In the genomic region with DNA sequence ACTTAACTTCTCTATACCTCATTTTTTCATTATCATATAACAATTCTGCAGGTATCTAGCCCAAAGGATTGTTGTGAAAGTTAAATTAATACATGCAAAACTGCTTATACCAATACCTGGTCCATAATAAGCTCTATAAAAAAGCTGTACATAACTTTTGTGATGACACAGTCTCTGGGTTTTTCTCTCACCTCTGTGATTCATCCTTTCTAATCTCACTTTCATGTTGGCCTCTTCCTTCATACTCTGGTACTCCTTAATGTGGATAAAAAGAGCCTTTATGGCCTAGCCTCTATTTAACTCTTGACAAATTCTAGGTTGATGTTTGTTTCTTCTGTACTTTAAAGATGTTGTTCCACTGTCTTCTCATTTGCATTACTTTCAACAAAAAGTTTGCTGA, we compare ENCODE assay signal across 18 cellular contexts.
A peak's percentile ranks its signal among the peaks of the same experiment; 100 is the strongest.
DNase-seq lines count a peak whose midpoint lies in the region; ATAC-seq, FAIRE-seq and TF ChIP-seq lines count a peak whose summit lies in the region.
"Had no signal": no experiment of that assay in that cellular context is flagged by ENCODE, and none has a peak within 500 bp of the region (broad histone marks: within the 10 kb centered on the region; RNA-seq: fewer than 3 reads in every experiment).

No MANE protein-coding gene starts in this region.

- in situ Hi-C loops in GM13977 (cut with MboI; ENCODE audit: low pct_unique_long_range_greater_than_20kb, low sequenced_read_pairs, unreplicated experiment) (no loop called here), G401 (cut with HindIII; ENCODE audit: low sequenced_read_pairs) (no loop called here)

- H3K36me3 ChIP-seq in H7 (replicated peaks; ENCODE audit: control insufficient read depth, insufficient read depth, low read length), result no peaks in the 10 kb centered on the region
- H3K36me3 ChIP-seq: thoracic aorta had no signal

- peak; percentile 68 for FAIRE-seq in GM19239 (lab: Jason Lieb, UNC)

- ATAC-seq in HG02610 (IDR thresholded peaks at IDR 0.05; ENCODE audit: unreplicated experiment), result peak; percentile 81
- peak; percentile 49 for ATAC-seq in esophagus mucosa
- ATAC-seq: left lobe of liver; natural killer cell; stimulated activated naive B cell treated with anti-CD40 and anti-IgM and Interleukin-4, amounts not matched to agents 10 μg/mL and 1 μg/mL and 100 μg/mL, for 72 hours had no signal

- no peak for TF ChIP-seq CTCF in GM13977 (IDR thresholded peaks at IDR 0.05; ENCODE audit: extremely low read depth, insufficient read depth, missing control alignments)

- no peaks in the 10 kb centered on the region for H3K27me3 ChIP-seq in H7 (ENCODE audit: control insufficient read depth, insufficient read depth, low read length)

- H3K4me3 ChIP-seq in H7 (ENCODE audit: insufficient read depth, low read depth, low read length), result no peak overlapping the region
- H3K4me3 ChIP-seq: smooth muscle cell, thoracic aorta had no signal

- DNase-seq in GM13977 (ENCODE audit: low spot score) (peak; percentile 9), GM19239 (ENCODE audit: insufficient read length, low spot score) (no peak), GOT3 (lab: John Stamatoyannopoulos, UW) (no peak), G401 (ENCODE audit: low spot score) (no peak), H7 (no peak)
- DNase-seq: activated naive CD4-positive, alpha-beta T cell treated with anti-CD3 and anti-CD28 coated beads, Interleukin-2, amount 10 ng/mL, durations not matched to agents 7 days and 5 days; CD4-positive, alpha-beta T cell; foreskin melanocyte; natural killer cell; NCI-H1436; NCI-H524 treated with DMSO at 0.1 percent for 48 hours; retina; stimulated activated naive B cell treated with anti-CD40 and anti-IgM and Interleukin-4, amounts not matched to agents 10 μg/mL and 1 μg/mL and 100 μg/mL, for 72 hours had no signal
